31 cellular contexts compared by ENCODE assay signal in the genomic region with DNA sequence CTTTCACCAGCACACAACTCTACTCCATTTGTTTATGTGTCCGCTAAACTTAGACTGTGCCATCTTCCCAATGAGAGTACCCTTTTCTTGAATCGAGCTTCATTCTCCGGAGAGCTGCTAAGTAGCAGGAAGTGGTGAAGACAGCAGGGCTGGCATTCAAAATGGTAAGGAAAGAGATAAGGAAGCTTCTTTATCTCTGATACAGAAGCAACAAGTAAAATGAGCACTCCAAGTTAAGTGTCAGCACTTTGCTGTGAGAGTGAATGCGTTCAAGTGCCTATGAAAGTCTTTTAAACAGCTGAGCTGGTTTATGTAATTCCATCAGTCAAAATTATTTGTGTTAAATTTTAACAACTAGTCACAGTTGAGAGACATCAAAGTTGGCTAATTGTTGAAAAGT.
"Had no signal": no experiment of that assay in that cellular context is flagged by ENCODE, and none has a peak within 500 bp of the region (broad histone marks: within the 10 kb centered on the region; RNA-seq: fewer than 3 reads in every experiment).

No MANE protein-coding gene starts in this region.

- H3K36me3 ChIP-seq: ascending aorta, breast epithelium, cardiac muscle cell, colonic mucosa, esophagus muscularis mucosa, gastrocnemius medialis, heart left ventricle had no signal

- ATAC-seq: activated naive CD4-positive, alpha-beta T cell treated with anti-CD3 and anti-CD28 coated beads, Interleukin-2, amount 50 U/mL, for 72 hours; activated T-cell treated with anti-CD3 and anti-CD28 coated beads, Interleukin-2, amount 50 U/mL, for 72 hours; foreskin keratinocyte; gastrocnemius medialis; heart left ventricle; WTC11 had no signal

- H3K4me3 ChIP-seq: ascending aorta, breast epithelium, cardiac muscle cell, colonic mucosa, esophagus muscularis mucosa, gastrocnemius medialis, heart left ventricle had no signal

- H3K4me1 ChIP-seq: ascending aorta, breast epithelium, colonic mucosa, esophagus muscularis mucosa, foreskin keratinocyte, gastrocnemius medialis, heart left ventricle had no signal

- H3K27ac ChIP-seq: ascending aorta, breast epithelium, cardiac muscle cell, colonic mucosa, esophagus muscularis mucosa, foreskin keratinocyte, gastrocnemius medialis, heart left ventricle, VCaP had no signal

- DNase-seq: activated CD4-positive, alpha-beta memory T cell treated with anti-CD3 and anti-CD28 coated beads, Interleukin-2, amount 10 ng/mL, durations not matched to agents 7 days and 5 days; activated CD4-positive, alpha-beta T cell treated with anti-CD3 and anti-CD28 coated beads for 1 hour; activated CD4-positive, alpha-beta T cell treated with anti-CD3 and anti-CD28 coated beads for 4 hours; activated CD4-positive, alpha-beta T cell treated with anti-CD3 and anti-CD28 coated beads, Interleukin-2, amount 10 ng/mL, durations not matched to agents 7 days and 5 days; activated CD4-positive, alpha-beta T cell treated with anti-CD3 and anti-CD28 coated beads, Interleukin-2, amount 50 U/mL, for 4 hours; activated CD8-positive, alpha-beta memory T cell treated with anti-CD3 and anti-CD28 coated beads, Interleukin-2, amount 50 U/mL, for 48 hours; activated gamma-delta T cell; activated naive CD4-positive, alpha-beta T cell; activated naive CD4-positive, alpha-beta T cell treated with anti-CD3 and anti-CD28 coated beads, Interleukin-2, amount 10 ng/mL, durations not matched to agents 7 days and 5 days; activated naive CD8-positive, alpha-beta T cell treated with anti-CD3 and anti-CD28 coated beads, Interleukin-2, amount 10 ng/mL, durations not matched to agents 7 days and 5 days; activated T-cell treated with anti-CD3 and anti-CD28 coated beads for 4 hours; activated T-cell treated with anti-CD3 and anti-CD28 coated beads, Interleukin-2, amount 50 U/mL, for 24 hours; activated T-cell treated with anti-CD3 and anti-CD28 coated beads, Interleukin-2, amount 50 U/mL, for 72 hours; central memory CD4-positive, alpha-beta T cell; cerebellar nuclear complex; colonic mucosa; effector memory CD4-positive, alpha-beta T cell; endodermal cell; foreskin keratinocyte; gastrocnemius medialis; glutamatergic neuron; heart left ventricle; T-helper 1 cell; T-helper 2 cell had no signal

- H3K27me3 ChIP-seq: ascending aorta, breast epithelium, colonic mucosa, esophagus muscularis mucosa, foreskin keratinocyte, gastrocnemius medialis, heart left ventricle had no signal

- H3K9me3 ChIP-seq: ascending aorta, breast epithelium, colonic mucosa, esophagus muscularis mucosa, gastrocnemius medialis, heart left ventricle had no signal
